Comparison of ENCODE assay signal across 12 cellular contexts in the genomic region with DNA sequence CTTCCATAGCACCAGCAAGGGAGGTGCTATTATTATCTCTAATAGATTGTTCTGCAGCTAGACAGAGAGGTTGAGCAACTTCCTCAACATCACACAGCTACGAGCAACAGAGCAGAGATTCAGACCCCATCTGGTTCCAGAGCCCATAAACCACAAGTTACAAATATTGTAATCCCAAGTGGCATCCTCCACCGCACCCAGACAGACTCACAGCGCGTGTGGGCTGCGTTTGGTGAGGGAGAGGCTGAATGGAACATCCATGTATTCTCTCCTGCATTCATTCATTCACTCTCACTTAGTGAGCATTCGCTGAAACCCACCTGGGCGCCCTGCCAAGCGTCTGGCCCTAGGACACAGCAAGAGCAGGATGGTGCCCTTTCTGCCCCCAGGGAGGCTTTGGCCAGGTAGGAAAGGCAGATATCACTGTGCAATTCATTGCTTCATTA. TPM values are rescaled to one million over a fixed set of nuclear protein-coding genes. Genes with fewer than 3 reads are reported as not detected.
DNase-seq lines count a peak whose midpoint lies in the region; ATAC-seq and TF ChIP-seq lines count a peak whose summit lies in the region.
"Had no signal": no experiment of that assay in that cellular context is flagged by ENCODE, and none has a peak within 500 bp of the region (broad histone marks: within the 10 kb centered on the region; RNA-seq: fewer than 3 reads in every experiment).

No MANE protein-coding gene starts in this region.

- H3K36me3 Mint-ChIP-seq in natural killer cell, result no peaks in the 10 kb centered on the region
- H3K36me3 Mint-ChIP-seq: memory B cell had no signal

- peak overlapping the region; percentile 51 to 74 for H3K27ac Mint-ChIP-seq in natural killer cell
- H3K27ac Mint-ChIP-seq: memory B cell had no signal

- in situ Hi-C loops in mammary epithelial cell (cut with MboI; ENCODE audit: low sequenced_read_pairs in 2 of 2), result no loop called here

- DNase-seq in CD1c-positive myeloid dendritic cell (ENCODE audit: extremely low spot score) (peak; percentile 76), MG63 (peak; percentile 60), mammary epithelial cell (no peak), natural killer cell (no peak), omental fat pad (ENCODE audit: low spot score) (no peak)
- DNase-seq in stimulated activated naive CD4-positive, alpha-beta T cell treated with Interleukin-2 at 50 U/mL for 16 hours (lab: John Stamatoyannopoulos, UW), result no peak
- DNase-seq: activated naive CD4-positive, alpha-beta T cell treated with Interleukin-2 at 50 U/mL for 16 hours had no signal

- ATAC-seq in natural killer cell, result peak; percentile 36 to 47 (median 40)
- ATAC-seq in HG03108 (IDR thresholded peaks at IDR 0.05; ENCODE audit: unreplicated experiment), result no peak
- no peak for ATAC-seq in omental fat pad (ENCODE audit: low FRiP score)
- ATAC-seq in HG02798 (IDR thresholded peaks at IDR 0.05; ENCODE audit: poor library complexity, unreplicated experiment), result no peak

- 0% methylated on average over 7 of the region's 8 CpGs for WGBS in mammary epithelial cell (ENCODE audit: low coverage, missing lambda C conversion rate)

- no peaks in the 10 kb centered on the region for H3K9me3 Mint-ChIP-seq in natural killer cell
- H3K9me3 Mint-ChIP-seq: memory B cell had no signal

- no peaks in the 10 kb centered on the region for H3K9me3 ChIP-seq in MG63
- no peaks in the 10 kb centered on the region for H3K9me3 ChIP-seq in mammary epithelial cell (replicated peaks; ENCODE audit: insufficient read depth, low read length)

- H4K20me1 ChIP-seq in mammary epithelial cell (ENCODE audit: insufficient read depth, low read length), result no peaks in the 10 kb centered on the region

- H3K27me3 ChIP-seq in MG63 (no peaks in the 10 kb centered on the region), mammary epithelial cell (ENCODE audit: insufficient read depth, low read length) (no peaks in the 10 kb centered on the region)

- peaks cover 16 to 20% of the 10 kb centered on the region in 2 donors for H3K4me1 Mint-ChIP-seq in natural killer cell

- no peaks in the 10 kb centered on the region for H3K36me3 ChIP-seq in MG63
- no peaks in the 10 kb centered on the region for H3K36me3 ChIP-seq in mammary epithelial cell (ENCODE audit: insufficient read depth, low read length)

- no peak overlapping the region for H3K4me3 Mint-ChIP-seq in natural killer cell
- H3K4me3 Mint-ChIP-seq: memory B cell had no signal

- no peaks in the 10 kb centered on the region for H3K27me3 Mint-ChIP-seq in natural killer cell (ENCODE audit: low read depth in 2 of 2)

- no peak overlapping the region for H3K4me3 ChIP-seq in MG63
- H3K4me3 ChIP-seq in mammary epithelial cell (replicated peaks in 1 of 3; ENCODE audit: insufficient read depth in 1 of 3, low read depth in 2 of 3, low read length in 3 of 3), result no peak overlapping the region

- H3K27ac ChIP-seq in mammary epithelial cell (ENCODE audit: insufficient read depth, low read depth, low read length), result peak overlapping the region; percentile 96

- no peak for TF ChIP-seq CTCF in mammary epithelial cell (conservative IDR thresholded peaks at IDR 0.05 in 1 of 2, IDR thresholded peaks at IDR 0.05 in 1 of 2; ENCODE audit: extremely low read depth in 1 of 2, insufficient read depth in 1 of 2, low read depth in 1 of 2, low read length in 2 of 2)
- TF ChIP-seq CTCF in natural killer cell (IDR thresholded peaks at IDR 0.05), result no peak
- TF ChIP-seq CTCF in omental fat pad (IDR thresholded peaks at IDR 0.05), result no peak

- H3K4me1 ChIP-seq in mammary epithelial cell (ENCODE audit: insufficient read depth, low read length), result peaks cover 63% of the 10 kb centered on the region

- intact Hi-C loops in mammary epithelial cell (cut with micrococcal nuclease), result loop anchor here (1.0 to 2.0 kb wide), 5 partner anchors 16 to 74 kb away; a partner anchor contains a TSS
- intact Hi-C loops in natural killer cell (cut with micrococcal nuclease), result loop anchor here (2.0 kb wide), 1 partner anchor 16 kb away; no protein-coding TSS in a partner anchor

- peak overlapping the region; percentile 66 for H3K9ac ChIP-seq in mammary epithelial cell (ENCODE audit: insufficient read depth, low read length)

- dilution Hi-C loops in mammary epithelial cell (cut with HindIII; ENCODE audit: low sequenced_read_pairs), result no loop called here

- CTCF ChIA-PET in mammary epithelial cell (lab: Charles Lee; ENCODE audit: low non-redundant PET), result interaction anchor here (0.5 to 0.8 kb wide), 3 partner anchors 11 to 53 kb away, joined by 4 to 5 read pairs (median 4); no protein-coding TSS in a partner anchor

- BruUV-seq in mammary epithelial cell (replicated peaks; lab: Mats Ljungman, UMichigan), result no TSS peak

- no peak overlapping the region for H3K4me2 ChIP-seq in mammary epithelial cell (ENCODE audit: insufficient read depth, low read depth, low read length)

- H3K79me2 ChIP-seq in mammary epithelial cell (ENCODE audit: insufficient read depth, low read length), result no peaks in the 10 kb centered on the region

- no peak overlapping the region for H2AFZ ChIP-seq in mammary epithelial cell (ENCODE audit: low read depth, low read length)

RNA-seq across cellular contexts. Expression of a gene that starts 33.5 kb away (rescaled TPM):
- 11.1 and 13.0 TPM in 2 replicates for total RNA-seq in MG63 (2014; rRNA removed; shearing (Covaris generic); ENCODE audit: low replicate concordance)
- total RNA-seq in mammary epithelial cell (10 to 100 TPM; 31.2 to 35.8 TPM), natural killer cell (1 to 10 TPM; 2.0 to 2.7 (median 2.6) TPM), omental fat pad (10 to 100 TPM in 2 of 4 donors, 1 to 10 TPM in 2; 1.3 to 74.7 (median 24.4) TPM)
- polyA plus RNA-seq in mammary epithelial cell, result 7.8 TPM
- 12.0 TPM for polyA minus RNA-seq in mammary epithelial cell

RNA-seq across cellular contexts. Expression of a gene that starts 53.6 kb away (rescaled TPM):
- not detected in 2 replicates for total RNA-seq in MG63 (2014; rRNA removed; shearing (Covaris generic); ENCODE audit: low replicate concordance)
- total RNA-seq in mammary epithelial cell (not detected), natural killer cell (100 to 1,000 TPM in 1 of 3 donors, 10 to 100 TPM in 2; 17.4 to 142 (median 18.1) TPM), omental fat pad (10 to 100 TPM in 1 of 4 donors, 1 to 10 TPM in 3; 7.1 to 17.8 (median 8.6) TPM)
- not detected for polyA plus RNA-seq in mammary epithelial cell
- not detected for polyA minus RNA-seq in mammary epithelial cell
- total RNA-seq: epithelial cell of proximal tubule, G401 had no signal

Comparison
In these comparisons a context has a peak if more than half of its experiments do, and no peak if none do; other contexts are left out.
1. DNase-seq: peak in CD1c-positive myeloid dendritic cell (single experiment) and MG63 (single experiment); none in mammary epithelial cell (single experiment), natural killer cell (single experiment), stimulated activated naive CD4-positive, alpha-beta T cell treated with Interleukin-2 at 50 U/mL for 16 hours (single experiment) and omental fat pad (single experiment).
2. ATAC-seq: peak in natural killer cell (3 of 3); none in HG03108 (single experiment), omental fat pad (single experiment) and HG02798 (single experiment).